ENCODE assay signal across 14 cellular contexts in the genomic region with DNA sequence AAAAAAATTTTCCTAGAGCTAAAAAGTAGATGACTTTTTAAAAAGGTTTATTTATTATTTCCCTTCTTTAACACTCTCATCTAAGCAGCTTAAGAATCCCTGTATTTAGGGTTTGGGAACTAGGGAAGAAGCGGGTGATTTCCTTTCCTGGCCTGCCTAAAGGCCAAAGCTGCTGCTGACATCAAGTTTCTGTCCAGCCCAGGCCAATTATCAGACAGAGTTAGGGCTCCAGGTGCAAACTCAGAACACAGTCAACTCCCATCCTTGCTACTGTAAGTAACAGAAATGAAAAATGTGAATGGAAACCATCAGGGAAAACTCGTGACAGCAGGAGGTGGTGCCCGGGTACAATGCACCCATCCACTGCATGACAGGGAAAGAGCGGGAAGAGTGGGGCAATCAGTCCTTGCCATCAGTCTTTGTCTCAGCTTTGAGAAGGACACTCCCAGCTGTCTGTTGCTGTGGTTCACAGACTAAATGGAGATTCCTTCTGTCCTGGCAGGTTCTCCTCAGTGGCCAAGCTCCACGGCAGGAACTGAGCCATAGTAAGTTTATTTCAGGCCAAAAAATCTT.
A peak's percentile ranks its signal among the peaks of the same experiment; 100 is the strongest.
DNase-seq lines count a peak whose midpoint lies in the region; ATAC-seq, FAIRE-seq and TF ChIP-seq lines count a peak whose summit lies in the region.
"Had no signal": no experiment of that assay in that cellular context is flagged by ENCODE, and none has a peak within 500 bp of the region (broad histone marks: within the 10 kb centered on the region; RNA-seq: fewer than 3 reads in every experiment).

No MANE protein-coding gene starts in this region.

- H3F3A ChIP-seq in smooth muscle cell (ENCODE audit: low read depth), result no peaks in the 10 kb centered on the region

- no peak overlapping the region for H2AFZ ChIP-seq in smooth muscle cell (ENCODE audit: low read depth)

- H3K27ac ChIP-seq in body of pancreas (peak overlapping the region in 3 of 4 donors; percentile 17 to 48 (median 44)), left lung (peak overlapping the region; percentile 13 to 16), smooth muscle cell (ENCODE audit: low read depth) (peak overlapping the region; percentile 84)
- H3K27ac ChIP-seq in CD8-positive, alpha-beta T cell (ENCODE audit: low read depth, low read length), result no peak overlapping the region
- H3K27ac ChIP-seq: BLaER1 had no signal

- CTCF ChIA-PET in CD8-positive, alpha-beta T cell (lab: Charles Lee), result no interaction called here

- H3K27me3 ChIP-seq in body of pancreas, result no peaks in the 10 kb centered on the region
- H3K27me3 ChIP-seq in left lung, result no peaks in the 10 kb centered on the region
- H3K27me3 ChIP-seq in smooth muscle cell (ENCODE audit: low read depth), result no peaks in the 10 kb centered on the region
- H3K27me3 ChIP-seq in CD8-positive, alpha-beta T cell (ENCODE audit: insufficient read depth, low read length), result no peaks in the 10 kb centered on the region
- H3K27me3 ChIP-seq: BLaER1 had no signal

- no peak for TF ChIP-seq CTCF in body of pancreas (IDR thresholded peaks at IDR 0.05)
- TF ChIP-seq CTCF in left lung (IDR thresholded peaks at IDR 0.05), result no peak
- no peak for TF ChIP-seq CTCF in smooth muscle cell (IDR thresholded peaks at IDR 0.05; ENCODE audit: borderline replicate concordance, insufficient read depth, poor library complexity, severe bottlenecking)
- no peak for TF ChIP-seq CTCF in CD8-positive, alpha-beta T cell (IDR thresholded peaks at IDR 0.05)

- POLR2A ChIA-PET in CD8-positive, alpha-beta T cell (lab: Charles Lee), result no interaction called here

- no peaks in the 10 kb centered on the region for H4K20me1 ChIP-seq in smooth muscle cell (ENCODE audit: low read depth)
- H4K20me1 ChIP-seq: BLaER1 had no signal

- no peak overlapping the region for H3K27ac Mint-ChIP-seq in CD8-positive, alpha-beta T cell
- H3K27ac Mint-ChIP-seq: stimulated activated memory B cell treated with anti-CD40 and anti-IgM and Interleukin-4, amounts not matched to agents 10 μg/mL and 1 μg/mL and 100 μg/mL, for 72 hours had no signal

- no peaks in the 10 kb centered on the region for H3K36me3 Mint-ChIP-seq in CD8-positive, alpha-beta T cell
- H3K36me3 Mint-ChIP-seq: activated naive CD4-positive, alpha-beta T cell treated with anti-CD3 and anti-CD28 coated beads, Interleukin-2, amount 50 U/mL, for 24 hours; stimulated activated memory B cell treated with anti-CD40 and anti-IgM and Interleukin-4, amounts not matched to agents 10 μg/mL and 1 μg/mL and 100 μg/mL, for 72 hours had no signal

- FAIRE-seq in HTR-8/SVneo (lab: Jason Lieb, UNC), result no peak
- FAIRE-seq: colon had no signal

- TF ChIP-seq POLR2A in body of pancreas (IDR thresholded peaks at IDR 0.05), result no peak

- H3K79me2 ChIP-seq in smooth muscle cell (ENCODE audit: low read depth), result no peaks in the 10 kb centered on the region

- WGBS in body of pancreas, 2 donors, result 78 to 86% methylated on average over 5 of the region's 5 CpGs
- 77% methylated on average over 5 of the region's 5 CpGs for WGBS in smooth muscle cell (ENCODE audit: low lambda C conversion rate)

- H3K4me3 Mint-ChIP-seq in CD8-positive, alpha-beta T cell, result no peak overlapping the region
- H3K4me3 Mint-ChIP-seq: activated naive CD4-positive, alpha-beta T cell treated with anti-CD3 and anti-CD28 coated beads, Interleukin-2, amount 50 U/mL, for 24 hours; stimulated activated memory B cell treated with anti-CD40 and anti-IgM and Interleukin-4, amounts not matched to agents 10 μg/mL and 1 μg/mL and 100 μg/mL, for 72 hours had no signal

- H3K4me3 ChIP-seq in body of pancreas (no peak overlapping the region), left lung (no peak overlapping the region), smooth muscle cell (no peak overlapping the region)
- no peak overlapping the region for H3K4me3 ChIP-seq in CD8-positive, alpha-beta T cell (ENCODE audit: low read depth, low read length)
- H3K4me3 ChIP-seq: BLaER1 had no signal

- no peaks in the 10 kb centered on the region for H3K9me3 Mint-ChIP-seq in CD8-positive, alpha-beta T cell
- H3K9me3 Mint-ChIP-seq: activated naive CD4-positive, alpha-beta T cell treated with anti-CD3 and anti-CD28 coated beads, Interleukin-2, amount 50 U/mL, for 24 hours; stimulated activated memory B cell treated with anti-CD40 and anti-IgM and Interleukin-4, amounts not matched to agents 10 μg/mL and 1 μg/mL and 100 μg/mL, for 72 hours had no signal

- peak overlapping the region; percentile 40 for H3K4me2 ChIP-seq in smooth muscle cell
- H3K4me2 ChIP-seq: BLaER1 had no signal

- intact Hi-C loops in body of pancreas (cut with DNase I) (no loop called here), left lung (cut with DNase I) (no loop called here)
- intact Hi-C loops in CD8-positive, alpha-beta T cell (cut with DNase I, micrococcal nuclease), result no loop called here

- ATAC-seq in body of pancreas (no peak), left lung (peak; percentile 9), HG03196 (IDR thresholded peaks at IDR 0.05; ENCODE audit: unreplicated experiment) (no peak)
- ATAC-seq in CD8-positive, alpha-beta T cell, result no peak
- ATAC-seq: stimulated activated memory B cell treated with anti-CD40 and anti-IgM and Interleukin-4, amounts not matched to agents 10 μg/mL and 1 μg/mL and 100 μg/mL, for 72 hours had no signal

- no peaks in the 10 kb centered on the region for H3K27me3 Mint-ChIP-seq in CD8-positive, alpha-beta T cell (ENCODE audit: low read depth)
- H3K27me3 Mint-ChIP-seq: activated naive CD4-positive, alpha-beta T cell treated with anti-CD3 and anti-CD28 coated beads, Interleukin-2, amount 50 U/mL, for 24 hours; stimulated activated memory B cell treated with anti-CD40 and anti-IgM and Interleukin-4, amounts not matched to agents 10 μg/mL and 1 μg/mL and 100 μg/mL, for 72 hours had no signal

- DNase-seq in HTR-8/SVneo (ENCODE audit: insufficient read length, low spot score), result peak; percentile 53
- no peak for DNase-seq in body of pancreas
- DNase-seq in left lung, result no peak
- no peak for DNase-seq in smooth muscle cell (lab: John Stamatoyannopoulos, UW; ENCODE audit: unreplicated experiment)
- DNase-seq in NCI-H146 treated with DMSO at 0.1 percent for 48 hours (lab: John Stamatoyannopoulos, UW; ENCODE audit: unreplicated experiment), result no peak
- no peak for DNase-seq in superior temporal gyrus (ENCODE audit: extremely low spot score)
- no peak for DNase-seq in CD8-positive, alpha-beta T cell
- DNase-seq: NCI-H524, SHP77 treated with DMSO at 0.1 percent for 48 hours had no signal

- H3K36me3 ChIP-seq in body of pancreas (replicated peaks in 1 of 2; ENCODE audit: insufficient read depth in 1 of 2, low read depth in 2 of 2) (no peaks in the 10 kb centered on the region), left lung (no peaks in the 10 kb centered on the region), smooth muscle cell (ENCODE audit: low read depth) (no peaks in the 10 kb centered on the region)
- H3K36me3 ChIP-seq in CD8-positive, alpha-beta T cell (ENCODE audit: insufficient read depth, low read length), result no peaks in the 10 kb centered on the region
- H3K36me3 ChIP-seq: BLaER1 had no signal

- H3K9me3 ChIP-seq in body of pancreas (no peaks in the 10 kb centered on the region), left lung (no peaks in the 10 kb centered on the region), smooth muscle cell (replicated peaks; ENCODE audit: low read depth) (no peaks in the 10 kb centered on the region)
- H3K9me3 ChIP-seq in CD8-positive, alpha-beta T cell (ENCODE audit: low read length), result no peaks in the 10 kb centered on the region
- H3K9me3 ChIP-seq: BLaER1 had no signal

- H3K4me1 Mint-ChIP-seq in CD8-positive, alpha-beta T cell (ENCODE audit: low read depth), result peaks cover 3% of the 10 kb centered on the region
- H3K4me1 Mint-ChIP-seq: activated naive CD4-positive, alpha-beta T cell treated with anti-CD3 and anti-CD28 coated beads, Interleukin-2, amount 50 U/mL, for 24 hours; stimulated activated memory B cell treated with anti-CD40 and anti-IgM and Interleukin-4, amounts not matched to agents 10 μg/mL and 1 μg/mL and 100 μg/mL, for 72 hours had no signal

- no peak overlapping the region for H3K9ac ChIP-seq in smooth muscle cell (ENCODE audit: low read depth)
- H3K9ac ChIP-seq: BLaER1 had no signal

- H3K4me1 ChIP-seq in body of pancreas (no peaks in the 10 kb centered on the region), left lung (no peaks in the 10 kb centered on the region), smooth muscle cell (ENCODE audit: low read depth) (no peaks in the 10 kb centered on the region)
- H3K4me1 ChIP-seq in CD8-positive, alpha-beta T cell (ENCODE audit: insufficient read depth, low read length), result peaks cover 7% of the 10 kb centered on the region
- H3K4me1 ChIP-seq: BLaER1 had no signal
